8 cellular contexts compared by ENCODE assay signal in the genomic region with DNA sequence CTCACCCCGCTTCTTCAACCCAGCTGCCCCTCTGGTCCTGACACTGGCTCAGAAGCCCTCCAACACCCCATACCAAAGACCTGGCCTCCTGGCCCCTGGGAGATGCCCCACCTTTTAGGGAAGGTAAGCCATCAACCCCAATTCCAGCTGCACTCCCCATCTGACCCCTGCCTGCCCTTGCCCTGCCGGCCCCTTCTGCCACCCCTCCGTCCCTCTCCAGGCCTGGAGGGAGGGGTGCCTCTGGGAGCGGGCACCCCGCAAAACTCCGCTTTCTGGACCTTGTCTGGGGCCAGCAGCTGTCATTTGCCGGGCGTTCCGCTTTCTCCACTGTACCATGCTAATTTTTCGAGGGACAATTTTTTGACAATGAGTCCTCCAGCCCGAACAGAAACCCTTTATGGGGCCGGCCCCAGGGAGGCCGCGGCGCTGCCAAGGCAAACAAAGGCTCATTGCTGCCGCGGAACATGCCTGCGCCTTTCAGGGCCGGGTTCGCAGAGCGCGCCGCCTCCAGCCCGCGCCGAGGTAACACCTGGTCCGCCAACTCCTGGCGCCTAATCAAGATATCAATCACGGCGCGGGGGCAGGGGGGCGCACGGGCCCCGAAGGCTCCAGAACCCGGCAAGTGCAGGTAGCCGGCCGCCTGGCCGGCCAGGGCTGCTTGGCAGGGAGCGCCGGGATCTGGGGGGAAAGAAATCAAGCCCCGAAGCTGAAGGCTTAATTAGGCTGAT.
DNase-seq lines count a peak whose midpoint lies in the region; ATAC-seq and TF ChIP-seq lines count a peak whose summit lies in the region.

No MANE protein-coding gene starts in this region.

- WGBS in heart left ventricle, 4 donors: 5 to 20% (median 8%) methylated on average over 17 to 41 of the region's 41 CpGs

- no peak overlapping the region for H3K27ac ChIP-seq in HUES48 (ENCODE audit: low read depth, low read length)
- H3K27ac ChIP-seq in heart left ventricle: no peak overlapping the region
- no peak overlapping the region for H3K27ac ChIP-seq in parathyroid adenoma

- H3K9me3 ChIP-seq in HUES48 (ENCODE audit: control insufficient read depth, insufficient read depth, low read length) (no peaks in the 10 kb centered on the region), heart left ventricle (no peaks in the 10 kb centered on the region), parathyroid adenoma (ENCODE audit: control insufficient read depth, low read length) (no peaks in the 10 kb centered on the region)

- TF ChIP-seq CTCF in heart left ventricle (IDR thresholded peaks at IDR 0.05) (no peak), parathyroid adenoma (IDR thresholded peaks at IDR 0.05) (no peak)

- H3K9ac ChIP-seq in HUES48 (ENCODE audit: low read depth, low read length): no peak overlapping the region
- no peak overlapping the region for H3K9ac ChIP-seq in parathyroid adenoma

- peaks cover 78% of the 10 kb centered on the region for H3K27me3 ChIP-seq in HUES48 (ENCODE audit: control insufficient read depth, insufficient read depth, low read length)
- peaks cover 6 to 52% (median 23%) of the 10 kb centered on the region in 9 donors for H3K27me3 ChIP-seq in heart left ventricle
- H3K27me3 ChIP-seq in parathyroid adenoma (ENCODE audit: control insufficient read depth, insufficient read depth, low read length): no peaks in the 10 kb centered on the region

- peak overlapping the region; percentile 70 for H3K4me2 ChIP-seq in parathyroid adenoma (ENCODE audit: low read length)

- no peak for TF ChIP-seq POLR2A in heart left ventricle (IDR thresholded peaks at IDR 0.05)

- DNase-seq in heart left ventricle (no peak), HuH-7.5 (ENCODE audit: low spot score) (no peak)
- DNase-seq in activated CD8-positive, alpha-beta memory T cell treated with anti-CD3 and anti-CD28 coated beads for 24 hours: no peak

- peak overlapping the region; percentile 65 for H3K4me3 ChIP-seq in HUES48 (ENCODE audit: low read depth, low read length)
- peak overlapping the region; percentile 0 to 49 (median 38) for H3K4me3 ChIP-seq in heart left ventricle
- H3K4me3 ChIP-seq in parathyroid adenoma (ENCODE audit: low read depth, low read length): peak overlapping the region; percentile 43

- peak overlapping the region; percentile 54 for H2AFZ ChIP-seq in parathyroid adenoma

- ATAC-seq in SK-N-SH treated with all-trans-retinoic acid at 6 μM for 48 hours: no peak
- ATAC-seq in heart left ventricle: peak in 3 of 4 donors; percentile 40 to 66 (median 64)
- no peak for ATAC-seq in HG03196 (IDR thresholded peaks at IDR 0.05; ENCODE audit: unreplicated experiment)
- ATAC-seq in GM19395 (IDR thresholded peaks at IDR 0.05; ENCODE audit: unreplicated experiment): no peak

- H3K79me2 ChIP-seq in parathyroid adenoma: no peaks in the 10 kb centered on the region

- intact Hi-C loops in heart left ventricle (cut with DNase I): no loop called here

- H3K4me1 ChIP-seq in HUES48 (ENCODE audit: control insufficient read depth, insufficient read depth, low read length) (peaks cover 9% of the 10 kb centered on the region; the same call in 1 of the 2 replicates), heart left ventricle (peaks cover 5 to 17% (median 15%) of the 10 kb centered on the region in 12 donors), parathyroid adenoma (peaks cover 5% of the 10 kb centered on the region)

- H3K36me3 ChIP-seq in HUES48 (ENCODE audit: control insufficient read depth, insufficient read depth, low read length) (no peaks in the 10 kb centered on the region), heart left ventricle (no peaks in the 10 kb centered on the region), parathyroid adenoma (ENCODE audit: control insufficient read depth, insufficient read depth, low read length) (no peaks in the 10 kb centered on the region)

TF ChIP-seq in SK-N-SH treated with all-trans-retinoic acid at 6 μM for 48 hours, 23 proteins besides CTCF, POLR2A, EP300 and RAD21:
- TF ChIP-seq ZFP30 (CRISPR knock-in tag; IDR thresholded peaks at IDR 0.05): no peak
- TF ChIP-seq, protein P1, sequence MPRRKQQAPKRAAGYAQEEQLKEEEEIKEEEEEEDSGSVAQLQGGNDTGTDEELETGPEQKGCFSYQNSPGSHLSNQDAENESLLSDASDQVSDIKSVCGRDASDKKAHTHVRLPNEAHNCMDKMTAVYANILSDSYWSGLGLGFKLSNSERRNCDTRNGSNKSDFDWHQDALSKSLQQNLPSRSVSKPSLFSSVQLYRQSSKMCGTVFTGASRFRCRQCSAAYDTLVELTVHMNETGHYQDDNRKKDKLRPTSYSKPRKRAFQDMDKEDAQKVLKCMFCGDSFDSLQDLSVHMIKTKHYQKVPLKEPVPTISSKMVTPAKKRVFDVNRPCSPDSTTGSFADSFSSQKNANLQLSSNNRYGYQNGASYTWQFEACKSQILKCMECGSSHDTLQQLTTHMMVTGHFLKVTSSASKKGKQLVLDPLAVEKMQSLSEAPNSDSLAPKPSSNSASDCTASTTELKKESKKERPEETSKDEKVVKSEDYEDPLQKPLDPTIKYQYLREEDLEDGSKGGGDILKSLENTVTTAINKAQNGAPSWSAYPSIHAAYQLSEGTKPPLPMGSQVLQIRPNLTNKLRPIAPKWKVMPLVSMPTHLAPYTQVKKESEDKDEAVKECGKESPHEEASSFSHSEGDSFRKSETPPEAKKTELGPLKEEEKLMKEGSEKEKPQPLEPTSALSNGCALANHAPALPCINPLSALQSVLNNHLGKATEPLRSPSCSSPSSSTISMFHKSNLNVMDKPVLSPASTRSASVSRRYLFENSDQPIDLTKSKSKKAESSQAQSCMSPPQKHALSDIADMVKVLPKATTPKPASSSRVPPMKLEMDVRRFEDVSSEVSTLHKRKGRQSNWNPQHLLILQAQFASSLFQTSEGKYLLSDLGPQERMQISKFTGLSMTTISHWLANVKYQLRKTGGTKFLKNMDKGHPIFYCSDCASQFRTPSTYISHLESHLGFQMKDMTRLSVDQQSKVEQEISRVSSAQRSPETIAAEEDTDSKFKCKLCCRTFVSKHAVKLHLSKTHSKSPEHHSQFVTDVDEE (CRISPR knock-in tag; IDR thresholded peaks at IDR 0.05): 0 out of 2 replicates have a peak, but pooled peaks have one; percentile 25
TF ChIP-seq in SK-N-SH treated with all-trans-retinoic acid at 6 μM for 48 hours: peak in this region for 1.

Comparison
In these comparisons a context has a peak if more than half of its experiments do, and no peak if none do; other contexts are left out.
1. ATAC-seq: peak in heart left ventricle (3 of 4); none in SK-N-SH treated with all-trans-retinoic acid at 6 μM for 48 hours (single experiment), HG03196 (single experiment) and GM19395 (single experiment).
2. Peak in every context shown above with its lines, with median percentiles within 50 percentile points of each other: H3K4me3 ChIP-seq.